16 cellular contexts compared by ENCODE assay signal in the genomic region with DNA sequence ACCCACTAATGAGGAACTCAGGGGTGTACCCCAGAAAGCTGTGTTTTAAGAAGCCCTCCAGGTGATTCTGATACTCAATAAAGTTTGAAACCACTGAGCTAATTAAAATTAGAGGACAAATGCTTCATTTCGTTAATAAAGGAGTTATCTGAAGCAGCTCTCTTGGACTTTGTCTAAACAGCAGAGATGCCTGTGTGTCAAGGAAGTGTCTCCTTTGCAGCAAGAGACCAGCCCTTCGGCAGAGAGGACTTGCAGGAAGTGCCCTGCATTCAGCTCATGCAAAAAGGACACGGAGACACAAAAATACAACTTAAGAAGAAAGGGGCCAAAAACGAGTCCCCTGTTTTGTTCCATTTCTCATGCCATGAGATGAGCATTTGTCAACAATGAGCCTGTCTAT.
DNase-seq lines count a peak whose midpoint lies in the region; ATAC-seq, FAIRE-seq and TF ChIP-seq lines count a peak whose summit lies in the region.
"Had no signal": no experiment of that assay in that cellular context is flagged by ENCODE, and none has a peak within 500 bp of the region (broad histone marks: within the 10 kb centered on the region; RNA-seq: fewer than 3 reads in every experiment).

No MANE protein-coding gene starts in this region.

- peak overlapping the region; percentile 59 for H2BK120ac ChIP-seq in trophoblast cell (ENCODE audit: insufficient read depth, low read length, poor library complexity)

- BruUV-seq in endothelial cell of umbilical vein (replicated peaks; lab: Mats Ljungman, UMichigan), result no TSS peak

- DNase-seq in A549 (ENCODE audit: low read depth in 1 of 2, low spot score in 1 of 2), result no peak
- DNase-seq in endothelial cell of umbilical vein (ENCODE audit: low read depth, low spot score), result no peak
- no peak for DNase-seq in trophoblast cell
- no peak for DNase-seq in CD8-positive, alpha-beta T cell
- DNase-seq in uterus, result no peak
- no peak for DNase-seq in occipital lobe (lab: John Stamatoyannopoulos, UW)
- DNase-seq in HK-2 (ENCODE audit: unreplicated experiment), result no peak
- DNase-seq: activated CD4-positive, alpha-beta T cell treated with anti-CD3 and anti-CD28 coated beads for 1 hour; erythroblast; Karpas-422; naive thymus-derived CD4-positive, alpha-beta T cell had no signal

- H3K9me1 ChIP-seq in endothelial cell of umbilical vein (replicated peaks; ENCODE audit: control insufficient read depth, extremely low read depth, insufficient read depth, low read length), result no peaks in the 10 kb centered on the region

- no peak overlapping the region for H2AK5ac ChIP-seq in trophoblast cell (ENCODE audit: low read length)

- WGBS in A549 (ENCODE audit: missing lambda C conversion rate), result 77% methylated on average over 4 of the region's 4 CpGs
- WGBS in trophoblast cell (ENCODE audit: extremely low coverage, insufficient coverage, insufficient read length), result no CpG with 5 or more reads among the region's 4 CpGs

- H3K9ac ChIP-seq in HUES6 (ENCODE audit: low read length) (no peak overlapping the region), endothelial cell of umbilical vein (replicated peaks; ENCODE audit: extremely low read depth, insufficient read depth, low read length) (no peak overlapping the region), trophoblast cell (ENCODE audit: low read length) (no peak overlapping the region)

- no peaks in the 10 kb centered on the region; the same call in 1 of the 2 replicates for H3K36me3 ChIP-seq in HUES6 (ENCODE audit: control insufficient read depth, insufficient read depth, low read length)
- no peaks in the 10 kb centered on the region for H3K36me3 ChIP-seq in endothelial cell of umbilical vein (ENCODE audit: control insufficient read depth in 2 of 2, extremely low read depth in 1 of 2, insufficient read depth in 2 of 2, low read length in 2 of 2)
- no peaks in the 10 kb centered on the region for H3K36me3 ChIP-seq in trophoblast cell (ENCODE audit: control insufficient read depth in 1 of 2, insufficient read depth in 2 of 2, low read length in 2 of 2)
- no peaks in the 10 kb centered on the region for H3K36me3 ChIP-seq in CD8-positive, alpha-beta T cell (ENCODE audit: insufficient read depth, low read length)
- H3K36me3 ChIP-seq in uterus, result no peaks in the 10 kb centered on the region
- H3K36me3 ChIP-seq: tibial nerve had no signal

- peak overlapping the region; percentile 74 to 84; a peak in 5 of 6 replicates for H3K27ac ChIP-seq in A549
- peak overlapping the region; percentile 64; the same call in 1 of the 2 replicates for H3K27ac ChIP-seq in HUES6 (ENCODE audit: low read depth, low read length)
- peak overlapping the region; percentile 95 for H3K27ac ChIP-seq in endothelial cell of umbilical vein (ENCODE audit: insufficient read depth, low read depth, low read length)
- peak overlapping the region; percentile 87 for H3K27ac ChIP-seq in trophoblast cell (ENCODE audit: low read depth, low read length)
- H3K27ac ChIP-seq in CD8-positive, alpha-beta T cell (ENCODE audit: low read depth, low read length), result no peak overlapping the region
- H3K27ac ChIP-seq in uterus, result peak overlapping the region in 1 of 2 donors; percentile 83
- H3K27ac ChIP-seq: tibial nerve had no signal

- H2AFZ ChIP-seq in endothelial cell of umbilical vein (ENCODE audit: low read depth, low read length) (no peak overlapping the region), trophoblast cell (ENCODE audit: insufficient read depth, low read length, poor library complexity) (no peak overlapping the region)

- H3K14ac ChIP-seq in trophoblast cell (ENCODE audit: low read length), result peak overlapping the region; percentile 38

- H3K9me3 Mint-ChIP-seq in CD8-positive, alpha-beta T cell, result no peaks in the 10 kb centered on the region
- H3K9me3 Mint-ChIP-seq: activated T-helper 17 cell treated with anti-CD3 and anti-CD28 coated beads, Interleukin-2, amount 50 U/mL, for 72 hours; naive thymus-derived CD4-positive, alpha-beta T cell had no signal

- no peak for ATAC-seq in A549
- no peak for ATAC-seq in CD8-positive, alpha-beta T cell
- ATAC-seq: activated T-helper 17 cell treated with anti-CD3 and anti-CD28 coated beads, Interleukin-2, amount 50 U/mL, for 72 hours had no signal

- H3K27ac Mint-ChIP-seq in CD8-positive, alpha-beta T cell, result no peak overlapping the region
- H3K27ac Mint-ChIP-seq: activated T-helper 17 cell treated with anti-CD3 and anti-CD28 coated beads, Interleukin-2, amount 50 U/mL, for 72 hours; naive thymus-derived CD4-positive, alpha-beta T cell; progenitor cell of endocrine pancreas had no signal

- TF ChIP-seq EP300 in A549 (IDR thresholded peaks at IDR 0.05), result no peak

- peaks cover 44% of the 10 kb centered on the region for H3K79me1 ChIP-seq in trophoblast cell (ENCODE audit: low read length)

- H3K4me1 ChIP-seq in A549 (peaks cover 51% of the 10 kb centered on the region), HUES6 (ENCODE audit: control insufficient read depth, insufficient read depth, low read length) (peaks cover 63% of the 10 kb centered on the region), endothelial cell of umbilical vein (ENCODE audit: control insufficient read depth, extremely low read depth, insufficient read depth, low read length) (peaks cover 40% of the 10 kb centered on the region), trophoblast cell (ENCODE audit: control insufficient read depth in 1 of 2, insufficient read depth in 2 of 2, low read length in 2 of 2) (peaks cover 28 to 41% of the 10 kb centered on the region in 2 experiments), uterus (peaks cover 5 to 29% of the 10 kb centered on the region in 2 donors)
- no peaks in the 10 kb centered on the region for H3K4me1 ChIP-seq in CD8-positive, alpha-beta T cell (ENCODE audit: insufficient read depth, low read length)

- H3K4ac ChIP-seq in trophoblast cell (ENCODE audit: low read depth, low read length), result no peak overlapping the region

- CTCF ChIA-PET in A549 (lab: Yijun Ruan, JAX) (interaction anchor here (0.7 to 3.1 kb wide), 8 partner anchors 8 to 152 kb away, joined by 3 to 17 read pairs (median 4); a partner anchor contains a TSS), endothelial cell of umbilical vein (lab: Charles Lee) (interaction anchor here (0.8 to 4.2 kb wide), 10 partner anchors 8 to 222 kb away, joined by 3 to 16 read pairs (median 4); no protein-coding TSS in a partner anchor)
- CTCF ChIA-PET in CD8-positive, alpha-beta T cell (lab: Charles Lee), result interaction anchor here (1.4 kb wide), 1 partner anchor 32 kb away, joined by 4 read pairs; no protein-coding TSS in a partner anchor

- H3K4me1 Mint-ChIP-seq in CD8-positive, alpha-beta T cell (ENCODE audit: low read depth), result no peaks in the 10 kb centered on the region
- H3K4me1 Mint-ChIP-seq: activated T-helper 17 cell treated with anti-CD3 and anti-CD28 coated beads, Interleukin-2, amount 50 U/mL, for 72 hours had no signal

- H3K4me2 ChIP-seq in A549, result no peak overlapping the region
- no peak overlapping the region for H3K4me2 ChIP-seq in endothelial cell of umbilical vein (ENCODE audit: insufficient read depth, low read length)
- H3K4me2 ChIP-seq in trophoblast cell (ENCODE audit: low read length), result no peak overlapping the region

- H3K4me3 ChIP-seq in A549 (no peak overlapping the region), HUES6 (ENCODE audit: low read depth, low read length) (no peak overlapping the region), endothelial cell of umbilical vein (replicated peaks in 1 of 3; ENCODE audit: insufficient read depth in 1 of 3, low read depth in 1 of 3, low read length in 3 of 3) (no peak overlapping the region), trophoblast cell (ENCODE audit: low read depth, low read length) (no peak overlapping the region), uterus (no peak overlapping the region)
- no peak overlapping the region for H3K4me3 ChIP-seq in CD8-positive, alpha-beta T cell (ENCODE audit: low read depth, low read length)
- H3K4me3 ChIP-seq: tibial nerve had no signal

- peak overlapping the region; percentile 21 for H4K8ac ChIP-seq in trophoblast cell (ENCODE audit: low read depth, low read length)

- H3K4me3 Mint-ChIP-seq in CD8-positive, alpha-beta T cell, result no peak overlapping the region
- H3K4me3 Mint-ChIP-seq: activated T-helper 17 cell treated with anti-CD3 and anti-CD28 coated beads, Interleukin-2, amount 50 U/mL, for 72 hours; naive thymus-derived CD4-positive, alpha-beta T cell had no signal

- H3K27me3 Mint-ChIP-seq in CD8-positive, alpha-beta T cell (ENCODE audit: low read depth), result peaks cover 18% of the 10 kb centered on the region
- H3K27me3 Mint-ChIP-seq: progenitor cell of endocrine pancreas had no signal

- no peaks in the 10 kb centered on the region for H3K27me3 ChIP-seq in HUES6 (ENCODE audit: control insufficient read depth, insufficient read depth, low read length)
- H3K27me3 ChIP-seq in endothelial cell of umbilical vein (ENCODE audit: control insufficient read depth in 2 of 2, insufficient read depth in 2 of 2, low read length in 2 of 2), result no peaks in the 10 kb centered on the region
- H3K27me3 ChIP-seq in trophoblast cell (ENCODE audit: insufficient read depth, low read length), result no peaks in the 10 kb centered on the region
- H3K27me3 ChIP-seq in CD8-positive, alpha-beta T cell (ENCODE audit: insufficient read depth, low read length), result no peaks in the 10 kb centered on the region
- no peaks in the 10 kb centered on the region for H3K27me3 ChIP-seq in uterus
- H3K27me3 ChIP-seq: tibial nerve had no signal

- H3K36me3 Mint-ChIP-seq in CD8-positive, alpha-beta T cell, result no peaks in the 10 kb centered on the region
- H3K36me3 Mint-ChIP-seq: naive thymus-derived CD4-positive, alpha-beta T cell had no signal

- dilution Hi-C loops in endothelial cell of umbilical vein (cut with MboI; ENCODE audit: extremely low pct_ligation_motif_present, low sequenced_read_pairs), result no loop called here

- no peak for FAIRE-seq in A549 (lab: Jason Lieb, UNC)
- no peak for FAIRE-seq in endothelial cell of umbilical vein (lab: Jason Lieb, UNC)
- FAIRE-seq: RCC 7860 had no signal

- TF ChIP-seq CTCF in A549 (IDR thresholded peaks at IDR 0.05) (no peak), endothelial cell of umbilical vein (IDR thresholded peaks at IDR 0.05; ENCODE audit: extremely low read depth in 1 of 2, insufficient read depth in 1 of 2, low read depth in 1 of 2, low read length in 2 of 2) (no peak), uterus (IDR thresholded peaks at IDR 0.05) (no peak)
- TF ChIP-seq CTCF in CD8-positive, alpha-beta T cell (IDR thresholded peaks at IDR 0.05), result no peak

- H4K12ac ChIP-seq in trophoblast cell (ENCODE audit: low read depth, low read length), result no peak overlapping the region

- TF ChIP-seq RAD21 in A549 (conservative IDR thresholded peaks at IDR 0.05 in 1 of 2, IDR thresholded peaks at IDR 0.05 in 1 of 2), result no peak

- intact Hi-C loops in endothelial cell of umbilical vein (cut with micrococcal nuclease), result no loop called here
- intact Hi-C loops in CD8-positive, alpha-beta T cell (cut with DNase I, micrococcal nuclease), result no loop called here
- intact Hi-C loops in uterus (cut with DNase I; ENCODE audit: low total_unique reads), result no loop called here

- H3K23ac ChIP-seq in trophoblast cell (ENCODE audit: low read length), result no peak overlapping the region

- TF ChIP-seq POLR2A in A549 (IDR thresholded peaks at IDR 0.05; ENCODE audit: low read length) (no peak), endothelial cell of umbilical vein (IDR thresholded peaks at IDR 0.05; ENCODE audit: low read depth, low read length) (no peak), uterus (IDR thresholded peaks at IDR 0.05) (no peak)

- peak overlapping the region; percentile 78 for H2BK12ac ChIP-seq in trophoblast cell (ENCODE audit: low read length)

- H3K79me2 ChIP-seq in endothelial cell of umbilical vein (ENCODE audit: control insufficient read depth, insufficient read depth, low read length) (no peaks in the 10 kb centered on the region), trophoblast cell (ENCODE audit: control insufficient read depth, insufficient read depth, low read length, poor library complexity) (peaks cover 2% of the 10 kb centered on the region)

- H3K9me3 ChIP-seq in A549 (no peaks in the 10 kb centered on the region), HUES6 (ENCODE audit: control insufficient read depth, insufficient read depth, low read depth, low read length) (no peaks in the 10 kb centered on the region), endothelial cell of umbilical vein (replicated peaks; ENCODE audit: control insufficient read depth, insufficient read depth, low read length) (no peaks in the 10 kb centered on the region), trophoblast cell (ENCODE audit: insufficient read depth, low read depth, low read length) (peaks cover 3% of the 10 kb centered on the region), uterus (no peaks in the 10 kb centered on the region)
- H3K9me3 ChIP-seq in CD8-positive, alpha-beta T cell (ENCODE audit: low read length), result no peaks in the 10 kb centered on the region
- H3K9me3 ChIP-seq: tibial nerve had no signal

- H4K20me1 ChIP-seq in endothelial cell of umbilical vein (replicated peaks; ENCODE audit: control insufficient read depth, extremely low read depth, insufficient read depth, low read length), result no peaks in the 10 kb centered on the region

- peak overlapping the region; percentile 59 for H2BK5ac ChIP-seq in trophoblast cell (ENCODE audit: low read depth, low read length, poor library complexity)

- POLR2A ChIA-PET in A549 (lab: Yijun Ruan, JAX), result no interaction called here
- POLR2A ChIA-PET in endothelial cell of umbilical vein (lab: Charles Lee), result interaction anchor here (0.6 kb wide), 1 partner anchor 225 kb away, joined by 3 read pairs; no protein-coding TSS in a partner anchor
- POLR2A ChIA-PET in CD8-positive, alpha-beta T cell (lab: Charles Lee), result no interaction called here

- no peak overlapping the region for H3K18ac ChIP-seq in trophoblast cell (ENCODE audit: low read length)

- peak overlapping the region; percentile 78 for H4K91ac ChIP-seq in trophoblast cell (ENCODE audit: low read depth, low read length)
